In genomic region chr13:80399340-80400163, GRCh38 we compare ENCODE assay signal across 11 cellular contexts. TPM values are rescaled to one million over a fixed set of nuclear protein-coding genes. Genes with fewer than 3 reads are reported as not detected.
DNase-seq lines count a peak whose midpoint lies in the region; ATAC-seq and TF ChIP-seq lines count a peak whose summit lies in the region.
"Had no signal": no experiment of that assay in that cellular context is flagged by ENCODE, and none has a peak within 500 bp of the region (broad histone marks: within the 10 kb centered on the region; RNA-seq: fewer than 3 reads in every experiment).

No MANE protein-coding gene starts in this region.

- peaks cover 31% of the 10 kb centered on the region for H3K4me1 ChIP-seq in OCI-LY1 (ENCODE audit: insufficient read depth, low read length, severe bottlenecking)
- H3K4me1 ChIP-seq: vagina had no signal

- H3K4me2 ChIP-seq in OCI-LY1 (ENCODE audit: low read length) = peak overlapping the region; percentile 43
- H3K4me2 ChIP-seq: KMS-11 had no signal

- H3F3A ChIP-seq in OCI-LY1 (ENCODE audit: insufficient read depth, low read length) = no peaks in the 10 kb centered on the region

- H3K4me1 Mint-ChIP-seq in immature natural killer cell = peaks cover 48 to 54% of the 10 kb centered on the region in 2 donors

- ATAC-seq in GM21717 (IDR thresholded peaks at IDR 0.05; ENCODE audit: unreplicated experiment) (peak; percentile 44), HG03108 (IDR thresholded peaks at IDR 0.05; ENCODE audit: unreplicated experiment) (no peak)

- no peaks in the 10 kb centered on the region for H4K20me1 ChIP-seq in OCI-LY1 (ENCODE audit: insufficient read depth, low read length)

- H3K79me2 ChIP-seq in OCI-LY1 (ENCODE audit: insufficient read depth, low read length) = no peaks in the 10 kb centered on the region; the same call in 1 of the 2 replicates

- H3K27ac Mint-ChIP-seq in immature natural killer cell = peak overlapping the region; percentile 19 to 78 (median 40)

- peak overlapping the region; percentile 37 for H3K9ac ChIP-seq in OCI-LY1 (ENCODE audit: low read length)
- H3K9ac ChIP-seq: KMS-11 had no signal

- peaks cover 3 to 16% (median 7%) of the 10 kb centered on the region in 3 donors for H3K36me3 Mint-ChIP-seq in immature natural killer cell

- H3K4me3 ChIP-seq in OCI-LY1 (ENCODE audit: low read depth, low read length, poor library complexity, severe bottlenecking) = peak overlapping the region; percentile 17
- H3K4me3 ChIP-seq: esophagus squamous epithelium, vagina had no signal

- H3K9me2 ChIP-seq in OCI-LY1 (ENCODE audit: low read depth, low read length) = no peaks in the 10 kb centered on the region

- H3K4me3 Mint-ChIP-seq in immature natural killer cell = peak overlapping the region; percentile 69 to 80 (median 78)

- H2AFZ ChIP-seq in OCI-LY1 (ENCODE audit: low read length) = no peak overlapping the region

- H3K36me3 ChIP-seq in OCI-LY1 (ENCODE audit: insufficient read depth, low read length) = no peaks in the 10 kb centered on the region
- H3K36me3 ChIP-seq: esophagus squamous epithelium, vagina had no signal

- H3K27me3 ChIP-seq in OCI-LY1 (ENCODE audit: insufficient read depth, low read length) = no peaks in the 10 kb centered on the region
- H3K27me3 ChIP-seq: esophagus squamous epithelium, vagina had no signal

- DNase-seq in ELR (ENCODE audit: low read depth) = peak; percentile 13
- peak; percentile 33 to 40 (median 34) for DNase-seq in immature natural killer cell
- DNase-seq in activated CD4-positive, CD25-positive, alpha-beta regulatory T cell (lab: John Stamatoyannopoulos, UW) = no peak
- DNase-seq in occipital lobe (lab: John Stamatoyannopoulos, UW) = no peak
- DNase-seq in GDM1 (lab: John Stamatoyannopoulos, UW) = no peak
- DNase-seq: esophagus squamous epithelium had no signal

- H3K27me3 Mint-ChIP-seq in immature natural killer cell (ENCODE audit: low read depth in 3 of 3) = peaks cover 2 to 14% (median 14%) of the 10 kb centered on the region in 3 donors

- H3K9me3 ChIP-seq in OCI-LY1 (ENCODE audit: low read length) = no peaks in the 10 kb centered on the region; the same call in 1 of the 2 replicates
- H3K9me3 ChIP-seq: vagina had no signal

- no peak for TF ChIP-seq CTCF in OCI-LY1 (IDR thresholded peaks at IDR 0.05; ENCODE audit: low read length)

- H3K27ac ChIP-seq in OCI-LY1 (ENCODE audit: low read depth, low read length, poor library complexity, severe bottlenecking) = peak overlapping the region; percentile 89
- H3K27ac ChIP-seq: esophagus squamous epithelium, KMS-11, vagina had no signal

- peaks cover 0 to 16% (median 7%) of the 10 kb centered on the region in 6 donors for H3K9me3 Mint-ChIP-seq in immature natural killer cell

RNA-seq across cellular contexts. Expression of gene SPRY2, which starts 58.6 kb away (rescaled TPM):
- polyA plus RNA-seq in immature natural killer cell = 1 to 10 TPM; 4.1 to 7.2 (median 4.9) TPM
- total RNA-seq in occipital lobe = 43.8 TPM

Comparison
In these comparisons a context has a peak if more than half of its experiments do, and no peak if none do; other contexts are left out.
1. DNase-seq: peak in ELR (single experiment) and immature natural killer cell (3 of 3); none in activated CD4-positive, CD25-positive, alpha-beta regulatory T cell (0 of 4), occipital lobe (single experiment) and GDM1 (single experiment).